ENCODE assay signal across 15 cellular contexts in genomic region chr20:33552519-33552918, GRCh38.
DNase-seq lines count a peak whose midpoint lies in the region; ATAC-seq, FAIRE-seq and TF ChIP-seq lines count a peak whose summit lies in the region.
"Had no signal": no experiment of that assay in that cellular context is flagged by ENCODE, and none has a peak within 500 bp of the region (broad histone marks: within the 10 kb centered on the region; RNA-seq: fewer than 3 reads in every experiment).

No MANE protein-coding gene starts in this region.

- peaks cover 25% of the 10 kb centered on the region for H3F3A ChIP-seq in SK-N-SH (replicated peaks; ENCODE audit: insufficient read depth)

- ATAC-seq in T-cell (replicated peaks in 1 of 4) (no peak), naive B cell (ENCODE audit: low read depth in 2 of 2) (no peak)
- ATAC-seq: PC-3 had no signal

- 77% methylated on average over 3 of the region's 3 CpGs for WGBS in SK-N-SH (ENCODE audit: low lambda C conversion rate)

- TF ChIP-seq POLR2A in GM12891 (IDR thresholded peaks at IDR 0.05; ENCODE audit: low read depth, low read length): no peak

- no peaks in the 10 kb centered on the region for H3K27me3 Mint-ChIP-seq in activated CD4-positive, alpha-beta T cell treated with anti-CD3 and anti-CD28 coated beads, Interleukin-2, amount 10 ng/mL, durations not matched to agents 24 days and 14 days
- H3K27me3 Mint-ChIP-seq in T-cell: no peaks in the 10 kb centered on the region
- no peaks in the 10 kb centered on the region for H3K27me3 Mint-ChIP-seq in naive B cell

- no peak for TF ChIP-seq EP300 in SK-N-SH (IDR thresholded peaks at IDR 0.05; ENCODE audit: borderline replicate concordance in 1 of 2, low read depth in 1 of 2, low read length in 1 of 2)

- CTCF ChIA-PET in T-cell (lab: Charles Lee): no interaction called here
- CTCF ChIA-PET in SK-N-SH (lab: Yijun Ruan, JAX): interaction anchor here (1.2 to 1.4 kb wide), 2 partner anchors 16 to 25 kb away, joined by 3 read pairs; no protein-coding TSS in a partner anchor

- POLR2A ChIA-PET in T-cell (lab: Charles Lee): interaction anchor here (0.6 kb wide), 2 partner anchors 10 to 14 kb away, joined by 3 to 4 read pairs; no protein-coding TSS in a partner anchor
- POLR2A ChIA-PET in SK-N-SH (lab: Yijun Ruan, JAX): interaction anchor here (1.9 kb wide), 1 partner anchor 10 kb away, joined by 6 read pairs; no protein-coding TSS in a partner anchor

- H3K27ac ChIP-seq in SK-N-SH (ENCODE audit: low read depth in 2 of 2, low read length in 1 of 2): peak overlapping the region in 1 of 2 experiments; percentile 60; a peak in 2 of 4 replicates
- H3K27ac ChIP-seq: epithelial cell of prostate had no signal

- no peaks in the 10 kb centered on the region for H3K9me3 ChIP-seq in SK-N-SH

- no peak for TF ChIP-seq RAD21 in SK-N-SH (IDR thresholded peaks at IDR 0.05; ENCODE audit: low read length)

- H3K4me1 Mint-ChIP-seq in activated CD4-positive, alpha-beta T cell treated with anti-CD3 and anti-CD28 coated beads, Interleukin-2, amount 10 ng/mL, durations not matched to agents 24 days and 14 days: peaks cover 17% of the 10 kb centered on the region
- H3K4me1 Mint-ChIP-seq in T-cell (peaks cover 34 to 43% (median 39%) of the 10 kb centered on the region in 3 donors), naive B cell (peaks cover 22 to 46% (median 44%) of the 10 kb centered on the region in 3 donors)

- H3K36me3 Mint-ChIP-seq in activated CD4-positive, alpha-beta T cell treated with anti-CD3 and anti-CD28 coated beads, Interleukin-2, amount 10 ng/mL, durations not matched to agents 24 days and 14 days (ENCODE audit: low read depth): peaks cover 20% of the 10 kb centered on the region
- H3K36me3 Mint-ChIP-seq in T-cell (peaks cover 21% of the 10 kb centered on the region), naive B cell (peaks cover 4 to 7% of the 10 kb centered on the region in 2 donors)

- no peaks in the 10 kb centered on the region for H4K20me1 ChIP-seq in SK-N-SH (ENCODE audit: insufficient read depth)

- H3K9ac ChIP-seq in SK-N-SH: no peak overlapping the region

- no peak overlapping the region for H3K4me2 ChIP-seq in SK-N-SH

- H3K36me3 ChIP-seq in SK-N-SH (replicated peaks in 1 of 2; ENCODE audit: control insufficient read depth in 1 of 2, insufficient read depth in 2 of 2, low read length in 1 of 2): peaks cover 0 to 16% of the 10 kb centered on the region in 2 experiments

- no peak for DNase-seq in activated CD4-positive, alpha-beta T cell treated with anti-CD3 and anti-CD28 coated beads, Interleukin-2, amount 10 ng/mL, durations not matched to agents 24 days and 14 days
- no peak for DNase-seq in activated CD4-positive, alpha-beta T cell treated with anti-CD3 and anti-CD28 coated beads, Interleukin-2, amount 50 U/mL, for 48 hours
- DNase-seq in GM12891 (ENCODE audit: insufficient read length, low spot score) (no peak), T-cell (no peak), naive B cell (no peak), GF-D8 (lab: John Stamatoyannopoulos, UW) (no peak), SK-N-SH (no peak), SKM-1 treated with dmso at 0.1 percent for 144 hours (lab: John Stamatoyannopoulos, UW; ENCODE audit: unreplicated experiment) (no peak)
- DNase-seq: ACHN; activated effector memory CD4-positive, alpha-beta T cell treated with anti-CD3 and anti-CD28 coated beads, Interleukin-2, amount 50 U/mL, for 16 hours; COR-L47; mammary epithelial cell; PC-3 had no signal

- no peak for TF ChIP-seq CTCF in SK-N-SH (IDR thresholded peaks at IDR 0.05)

- H3K4me3 ChIP-seq in SK-N-SH (ENCODE audit: low read depth in 2 of 2, low read length in 1 of 2): no peak overlapping the region

- intact Hi-C loops in activated CD4-positive, alpha-beta T cell treated with anti-CD3 and anti-CD28 coated beads, Interleukin-2, amount 10 ng/mL, durations not matched to agents 24 days and 14 days (cut with micrococcal nuclease): no loop called here

- no peak overlapping the region for H2AFZ ChIP-seq in SK-N-SH (ENCODE audit: low read depth)

- H3K4me3 Mint-ChIP-seq in activated CD4-positive, alpha-beta T cell treated with anti-CD3 and anti-CD28 coated beads, Interleukin-2, amount 10 ng/mL, durations not matched to agents 24 days and 14 days: no peak overlapping the region
- H3K4me3 Mint-ChIP-seq in T-cell: no peak overlapping the region
- H3K4me3 Mint-ChIP-seq in naive B cell: peak overlapping the region in 4 of 8 donors; percentile 4 to 65 (median 10)

- H3K4me1 ChIP-seq in SK-N-SH (ENCODE audit: control insufficient read depth in 1 of 2, insufficient read depth in 2 of 2, low read depth in 1 of 2, low read length in 1 of 2): peaks cover 4 to 8% of the 10 kb centered on the region in 2 experiments

- H3K9me2 ChIP-seq in SK-N-SH: no peaks in the 10 kb centered on the region

- H3K79me2 ChIP-seq in SK-N-SH (ENCODE audit: insufficient read depth): peaks cover 4% of the 10 kb centered on the region

- FAIRE-seq in GM12891 (lab: Jason Lieb, UNC): peak; percentile 84
- FAIRE-seq: H1 had no signal

- peaks cover 2% of the 10 kb centered on the region for H3K9me3 Mint-ChIP-seq in activated CD4-positive, alpha-beta T cell treated with anti-CD3 and anti-CD28 coated beads, Interleukin-2, amount 10 ng/mL, durations not matched to agents 24 days and 14 days
- H3K9me3 Mint-ChIP-seq in T-cell (no peaks in the 10 kb centered on the region), naive B cell (peaks cover 0 to 2% (median 0%) of the 10 kb centered on the region in 7 donors)

- peak overlapping the region; percentile 30 for H3K27ac Mint-ChIP-seq in activated CD4-positive, alpha-beta T cell treated with anti-CD3 and anti-CD28 coated beads, Interleukin-2, amount 10 ng/mL, durations not matched to agents 24 days and 14 days
- H3K27ac Mint-ChIP-seq in T-cell: peak overlapping the region; percentile 70 to 97
- peak overlapping the region; percentile 36 to 95 (median 83) for H3K27ac Mint-ChIP-seq in naive B cell

- H3K27me3 ChIP-seq in SK-N-SH (ENCODE audit: insufficient read depth): no peaks in the 10 kb centered on the region

TF ChIP-seq in GM12891, 5 proteins besides CTCF, POLR2A, EP300 and RAD21:
- peak; percentile 70 for TF ChIP-seq SPI1 (IDR thresholded peaks at IDR 0.05; ENCODE audit: low read depth, low read length)
- TF ChIP-seq POLR2AphosphoS5 (IDR thresholded peaks at IDR 0.05; ENCODE audit: low read depth, low read length): no peak

TF ChIP-seq in SK-N-SH, 30 proteins besides CTCF, POLR2A, EP300 and RAD21 (continues in another document):
- TF ChIP-seq NRF1 (IDR thresholded peaks at IDR 0.05; ENCODE audit: low read depth, low read length) (no peak), GABPA (IDR thresholded peaks at IDR 0.05; ENCODE audit: low read depth) (no peak), USF1 (IDR thresholded peaks at IDR 0.05; ENCODE audit: borderline replicate concordance, low read depth) (no peak), NFIC (IDR thresholded peaks at IDR 0.05; ENCODE audit: borderline replicate concordance) (no peak), SIN3A (IDR thresholded peaks at IDR 0.05; ENCODE audit: borderline replicate concordance, low read depth, low read length) (no peak), MEF2A (IDR thresholded peaks at IDR 0.05; ENCODE audit: borderline replicate concordance, low read depth) (no peak), SMC3 (IDR thresholded peaks at IDR 0.05; ENCODE audit: low read depth, low read length) (no peak), USF2 (IDR thresholded peaks at IDR 0.05; ENCODE audit: borderline replicate concordance, low read depth, low read length) (no peak), FOSL2 (IDR thresholded peaks at IDR 0.05; ENCODE audit: borderline replicate concordance, low read depth) (no peak), RCOR1 (IDR thresholded peaks at IDR 0.05; ENCODE audit: low read length) (no peak), REST (IDR thresholded peaks at IDR 0.05; ENCODE audit: low read depth, low read length) (no peak)

Comparison
In these comparisons a context has a peak if more than half of its experiments do, and no peak if none do; other contexts are left out.
1. H3K27ac Mint-ChIP-seq: peak in every context shown above with its lines; median percentile 84 in T-cell; 83 in naive B cell; 30 in activated CD4-positive, alpha-beta T cell treated with anti-CD3 and anti-CD28 coated beads, Interleukin-2, amount 10 ng/mL, durations not matched to agents 24 days and 14 days.